11 cellular contexts compared by ENCODE assay signal in genomic region chr4:143352052-143352451, GRCh38. TPM values are rescaled to one million over a fixed set of nuclear protein-coding genes. Genes with fewer than 3 reads are reported as not detected.
DNase-seq lines count a peak whose midpoint lies in the region; ATAC-seq, FAIRE-seq and TF ChIP-seq lines count a peak whose summit lies in the region.
"Had no signal": no experiment of that assay in that cellular context is flagged by ENCODE, and none has a peak within 500 bp of the region (broad histone marks: within the 10 kb centered on the region; RNA-seq: fewer than 3 reads in every experiment).

No MANE protein-coding gene starts in this region.

- H3K4me2 ChIP-seq in GM23338: peak overlapping the region; percentile 64

- H3K27ac ChIP-seq in GM23338 (ENCODE audit: low read depth) (no peak overlapping the region), pancreas (peak overlapping the region in 2 of 4 donors; percentile 15 to 45), SJCRH30 (no peak overlapping the region)

- intact Hi-C loops in pancreas (cut with DNase I): no loop called here

- H3K9me3 ChIP-seq in pancreas: no peaks in the 10 kb centered on the region
- H3K9me3 ChIP-seq in SJCRH30 (replicated peaks): no peaks in the 10 kb centered on the region

- peaks cover 62% of the 10 kb centered on the region for H3K4me1 Mint-ChIP-seq in GM23338

- DNase-seq in GM23338 (ENCODE audit: low spot score) (no peak), NCI-H446 treated with DMSO at 0.1 percent for 48 hours (lab: John Stamatoyannopoulos, UW) (peak; percentile 30), dermis microvascular lymphatic vessel endothelial cell (ENCODE audit: low read depth in 2 of 2) (peak; percentile 73 to 90), pancreas (no peak), SJCRH30 (no peak), dedifferentiated amniotic fluid mesenchymal stem cell (ENCODE audit: extremely low spot score) (no peak)
- DNase-seq: amygdala, NCI-H524 had no signal

- H3K4me3 Mint-ChIP-seq in GM23338: no peak overlapping the region

- no peak for ATAC-seq in GM23338
- peak; percentile 27 to 62 (median 39) for ATAC-seq in pancreas
- ATAC-seq in GM18505 (IDR thresholded peaks at IDR 0.05; ENCODE audit: unreplicated experiment): no peak
- ATAC-seq in HG02588 (IDR thresholded peaks at IDR 0.05; ENCODE audit: unreplicated experiment): no peak

- peaks cover 55% of the 10 kb centered on the region for H3K4me1 ChIP-seq in GM23338 (ENCODE audit: insufficient read depth)
- peaks cover 28 to 50% (median 44%) of the 10 kb centered on the region in 3 donors for H3K4me1 ChIP-seq in pancreas
- no peaks in the 10 kb centered on the region for H3K4me1 ChIP-seq in SJCRH30

- no peak overlapping the region for H2AFZ ChIP-seq in GM23338

- no peaks in the 10 kb centered on the region for H3F3A ChIP-seq in GM23338 (replicated peaks; ENCODE audit: low read depth)

- H4K20me1 ChIP-seq in GM23338 (replicated peaks; ENCODE audit: insufficient read depth): no peaks in the 10 kb centered on the region; the same call in 1 of the 2 replicates

- no peaks in the 10 kb centered on the region for H3K36me3 Mint-ChIP-seq in GM23338 (ENCODE audit: low read depth)

- peak overlapping the region; percentile 24; the same call in 1 of the 2 replicates for H3K4me3 ChIP-seq in GM23338
- no peak overlapping the region for H3K4me3 ChIP-seq in pancreas
- H3K4me3 ChIP-seq in SJCRH30: no peak overlapping the region

- TF ChIP-seq CTCF in GM23338 (conservative IDR thresholded peaks at IDR 0.05; ENCODE audit: low read depth in 2 of 2) (no peak), pancreas (IDR thresholded peaks at IDR 0.05) (no peak)

- peak; percentile 5 for FAIRE-seq in pancreas (lab: Jason Lieb, UNC)
- FAIRE-seq: islet of Langerhans had no signal

- H3K36me3 ChIP-seq in GM23338 (ENCODE audit: insufficient read depth): no peaks in the 10 kb centered on the region
- no peaks in the 10 kb centered on the region for H3K36me3 ChIP-seq in pancreas
- H3K36me3 ChIP-seq in SJCRH30: no peaks in the 10 kb centered on the region

- H3K27me3 Mint-ChIP-seq in GM23338 (ENCODE audit: insufficient read depth, low read depth, poor library complexity): peaks cover 3% of the 10 kb centered on the region

- H3K27me3 ChIP-seq in GM23338 (ENCODE audit: insufficient read depth): no peaks in the 10 kb centered on the region
- no peaks in the 10 kb centered on the region for H3K27me3 ChIP-seq in pancreas
- no peaks in the 10 kb centered on the region for H3K27me3 ChIP-seq in SJCRH30

- no peak overlapping the region for H3K27ac Mint-ChIP-seq in GM23338

- H3K9me2 ChIP-seq in GM23338 (ENCODE audit: insufficient read depth): no peaks in the 10 kb centered on the region

- H3K9me3 Mint-ChIP-seq in GM23338: no peaks in the 10 kb centered on the region; the same call in 2 of the 3 replicates

- no peak for TF ChIP-seq POLR2A in GM18505 (IDR thresholded peaks at IDR 0.05; ENCODE audit: borderline replicate concordance, extremely low read depth, insufficient read depth, insufficient read length)

- H3K79me2 ChIP-seq in GM23338 (replicated peaks; ENCODE audit: insufficient read depth): peaks cover 37% of the 10 kb centered on the region

TF ChIP-seq in GM23338, 12 proteins besides CTCF, POLR2A, EP300 and RAD21 (continues in another document):
- TF ChIP-seq POLR2AphosphoS5 (IDR thresholded peaks at IDR 0.05; ENCODE audit: low read depth) (no peak), ZNF331 (CRISPR knock-in tag; IDR thresholded peaks at IDR 0.05; ENCODE audit: low read depth) (no peak), JUNB (IDR thresholded peaks at IDR 0.05; ENCODE audit: unreplicated experiment) (no peak), EZH2 (IDR thresholded peaks at IDR 0.05; ENCODE audit: low read depth, unreplicated experiment) (no peak), ZNF462 (CRISPR knock-in tag; IDR thresholded peaks at IDR 0.05) (no peak), ZNF114 (CRISPR knock-in tag; IDR thresholded peaks at IDR 0.05) (no peak), STAT1 (IDR thresholded peaks at IDR 0.05; ENCODE audit: unreplicated experiment) (no peak), ETS1 (IDR thresholded peaks at IDR 0.05) (no peak)

RNA-seq across cellular contexts. Expression of gene GAB1, which starts 15.4 kb away (rescaled TPM):
- total RNA-seq in GM23338 (2014; rRNA removed; shearing (Covaris generic)): 18.4 and 32.6 TPM in 2 replicates
- polyA plus RNA-seq in GM23338 (2016; fragmentation: Nextera tagmentation; extraction: Ambion mirVana) (3.6 and 4.0 TPM in 2 replicates), pancreas (1 to 10 TPM; 3.0 to 3.3 TPM)
- total RNA-seq in dermis microvascular lymphatic vessel endothelial cell (10.1 and 16.8 TPM in 2 replicates), pancreas (10 to 100 TPM in 4 of 6 donors, 1 to 10 TPM in 2; 5.8 to 21.2 (median 10.1) TPM)
- total RNA-seq in SJCRH30 (2014; rRNA removed; shearing (Covaris generic)): 14.0 and 15.1 TPM in 2 replicates

Comparison
In these comparisons a context has a peak if more than half of its experiments do, and no peak if none do; other contexts are left out.
1. ATAC-seq: peak in pancreas (4 of 4); none in GM23338 (single experiment), GM18505 (single experiment) and HG02588 (single experiment).
2. DNase-seq: peak in NCI-H446 treated with DMSO at 0.1 percent for 48 hours (single experiment) and dermis microvascular lymphatic vessel endothelial cell (2 of 2); none in GM23338 (single experiment), pancreas (0 of 6), SJCRH30 (0 of 2) and dedifferentiated amniotic fluid mesenchymal stem cell (single experiment).